31 cellular contexts compared by ENCODE assay signal in genomic region chr15:29172742-29173725, GRCh38.
"Had no signal": no experiment of that assay in that cellular context is flagged by ENCODE, and none has a peak within 500 bp of the region (broad histone marks: within the 10 kb centered on the region; RNA-seq: fewer than 3 reads in every experiment).

No MANE protein-coding gene starts in this region.

- FAIRE-seq: astrocyte, bronchial epithelial cell had no signal

- H3K27ac ChIP-seq: brain microvascular endothelial cell, coronary artery, dorsolateral prefrontal cortex, esophagus squamous epithelium, gastroesophageal sphincter, WERI-Rb-1 had no signal

- ATAC-seq: activated CD4-positive, CD25-positive, alpha-beta regulatory T cell treated with anti-CD3 and anti-CD28 coated beads, Interleukin-2, amount 50 U/mL, for 24 hours; activated CD8-positive, alpha-beta memory T cell treated with anti-CD3 and anti-CD28 coated beads, Interleukin-2, amount 10 ng/mL, durations not matched to agents 7 days and 5 days; activated CD8-positive, alpha-beta T cell treated with anti-CD3 and anti-CD28 coated beads for 36 hours; activated naive CD4-positive, alpha-beta T cell treated with anti-CD3 and anti-CD28 coated beads, Interleukin-2, amount 50 U/mL, for 72 hours; activated T-cell treated with anti-CD3 and anti-CD28 coated beads, Interleukin-2, amount 50 U/mL, for 72 hours; effector memory CD8-positive, alpha-beta T cell; gastroesophageal sphincter; T-cell; T-helper 17 cell had no signal

- DNase-seq: activated B cell treated with CpG ODN at 0.5 μM for 24 hours; activated CD4-positive, alpha-beta T cell treated with anti-CD3 and anti-CD28 coated beads for 48 hours; activated CD4-positive, alpha-beta T cell treated with anti-CD3 and anti-CD28 coated beads, Interleukin-2, amount 50 U/mL, for 1 hour; activated CD4-positive, alpha-beta T cell treated with anti-CD3 and anti-CD28 coated beads, Interleukin-2, amount 50 U/mL, for 48 hours; activated CD8-positive, alpha-beta memory T cell treated with anti-CD3 and anti-CD28 coated beads, Interleukin-2, amount 10 ng/mL, durations not matched to agents 7 days and 5 days; activated CD8-positive, alpha-beta memory T cell treated with anti-CD3 and anti-CD28 coated beads, Interleukin-2, amount 50 U/mL, for 48 hours; activated CD8-positive, alpha-beta T cell treated with anti-CD3 and anti-CD28 coated beads for 36 hours; activated gamma-delta T cell; activated naive CD4-positive, alpha-beta T cell; activated naive CD4-positive, alpha-beta T cell treated with anti-CD3 and anti-CD28 coated beads, Interleukin-2, amount 10 ng/mL, durations not matched to agents 7 days and 5 days; activated naive CD8-positive, alpha-beta T cell treated with anti-CD3 and anti-CD28 coated beads, Interleukin-2, amount 10 ng/mL, durations not matched to agents 7 days and 5 days; activated T-cell treated with anti-CD3 and anti-CD28 coated beads for 4 hours; activated T-cell treated with anti-CD3 and anti-CD28 coated beads, Interleukin-2, amount 50 U/mL, for 24 hours; activated T-cell treated with anti-CD3 and anti-CD28 coated beads, Interleukin-2, amount 50 U/mL, for 72 hours; brain microvascular endothelial cell; dorsolateral prefrontal cortex; effector memory CD8-positive, alpha-beta T cell; erythroblast; esophagus squamous epithelium; foreskin melanocyte; SW 1271; T-cell; T-helper 17 cell; T1000; WERI-Rb-1 had no signal

- H3K9me3 ChIP-seq: esophagus squamous epithelium, gastroesophageal sphincter had no signal

- H3K27me3 ChIP-seq: brain microvascular endothelial cell, dorsolateral prefrontal cortex, esophagus squamous epithelium had no signal

- H3K36me3 ChIP-seq: brain microvascular endothelial cell, esophagus squamous epithelium, gastroesophageal sphincter, WERI-Rb-1 had no signal

- H3K4me3 ChIP-seq: coronary artery, dorsolateral prefrontal cortex, esophagus squamous epithelium, gastroesophageal sphincter had no signal

- H3K4me1 ChIP-seq: esophagus squamous epithelium, gastroesophageal sphincter had no signal
